7 cellular contexts compared by ENCODE assay signal in the genomic region with DNA sequence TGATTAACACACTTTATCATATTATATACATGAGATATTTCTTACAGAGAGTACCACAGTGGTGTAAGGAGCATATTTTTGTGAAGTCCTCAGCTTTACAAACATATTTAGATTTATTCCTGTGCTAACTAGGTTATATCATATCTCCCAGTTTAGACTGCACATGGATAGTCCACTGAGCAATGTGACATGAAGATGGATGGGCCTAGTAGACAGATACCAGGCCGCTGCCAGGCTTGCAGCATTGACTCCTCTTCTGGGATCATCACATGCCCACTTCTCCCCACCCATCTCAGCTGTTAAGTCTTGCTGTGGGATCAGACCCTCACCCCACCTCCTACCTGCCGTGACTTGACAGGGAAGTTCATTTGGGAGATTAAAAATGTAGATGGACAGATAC.
"Had no signal": no experiment of that assay in that cellular context is flagged by ENCODE, and none has a peak within 500 bp of the region (broad histone marks: within the 10 kb centered on the region; RNA-seq: fewer than 3 reads in every experiment).

No MANE protein-coding gene starts in this region.

- H3K36me3 ChIP-seq: HAP-1 had no signal

- DNase-seq: GM23248, GOT3, H7, HFFc6, KBM-7 had no signal

- H3K4me1 ChIP-seq: HAP-1 had no signal

- H3K9me3 ChIP-seq: HAP-1 had no signal

- H3K9ac ChIP-seq: GM23248 had no signal

- H3K4me3 ChIP-seq: GM23248, HAP-1 had no signal

- H2AFZ ChIP-seq: GM23248 had no signal

- H3K27ac ChIP-seq: GM23248 had no signal

- ATAC-seq: HCT116 had no signal
